Comparison of ENCODE assay signal across 9 cellular contexts in genomic region chr7:101410743-101411476, GRCh38. TPM values are rescaled to one million over a fixed set of nuclear protein-coding genes. Genes with fewer than 3 reads are reported as not detected.
DNase-seq lines count a peak whose midpoint lies in the region; ATAC-seq and TF ChIP-seq lines count a peak whose summit lies in the region.
"Had no signal": no experiment of that assay in that cellular context is flagged by ENCODE, and none has a peak within 500 bp of the region (broad histone marks: within the 10 kb centered on the region; RNA-seq: fewer than 3 reads in every experiment).

No MANE protein-coding gene starts in this region.

- no peaks in the 10 kb centered on the region for H3K79me2 ChIP-seq in hepatocyte

- peaks cover 17% of the 10 kb centered on the region for H3K9me3 Mint-ChIP-seq in activated naive CD4-positive, alpha-beta T cell treated with anti-CD3 and anti-CD28 coated beads, Interleukin-2, amount 10 ng/mL, durations not matched to agents 7 days and 5 days

- ATAC-seq in HG02885 (IDR thresholded peaks at IDR 0.05; ENCODE audit: poor library complexity, unreplicated experiment), result no peak

- no peaks in the 10 kb centered on the region for H3K36me3 Mint-ChIP-seq in activated naive CD4-positive, alpha-beta T cell treated with anti-CD3 and anti-CD28 coated beads, Interleukin-2, amount 10 ng/mL, durations not matched to agents 7 days and 5 days

- no peak overlapping the region for H2AFZ ChIP-seq in hepatocyte

- WGBS in hepatocyte (ENCODE audit: low lambda C conversion rate, missing lambda C conversion rate), result 39% methylated on average over 14 of the region's 14 CpGs

- TF ChIP-seq CTCF in GM10266 (IDR thresholded peaks at IDR 0.05; ENCODE audit: control insufficient read depth, insufficient read depth, low read depth, missing control alignments) (peak; percentile 90), hepatocyte (IDR thresholded peaks at IDR 0.05; ENCODE audit: poor library complexity) (peak; percentile 78)

- DNase-seq in GM10266 (ENCODE audit: extremely low spot score) (peak; percentile 74), OCI-M1 (lab: John Stamatoyannopoulos, UW) (peak; percentile 0), hepatocyte (ENCODE audit: low spot score) (peak; percentile 57), pons (ENCODE audit: low spot score) (no peak), NOMO-1 treated with dmso at 0.1 percent for 144 hours (lab: John Stamatoyannopoulos, UW; ENCODE audit: unreplicated experiment) (no peak)
- peak; percentile 54 for DNase-seq in activated naive CD4-positive, alpha-beta T cell treated with anti-CD3 and anti-CD28 coated beads, Interleukin-2, amount 10 ng/mL, durations not matched to agents 7 days and 5 days
- peak; percentile 8 to 31 for DNase-seq in stimulated activated CD4-positive, alpha-beta T cell treated with anti-CD3 and anti-CD28 coated beads, Interleukin-4, amount 100 ng/mL, for 4 hours

- no peaks in the 10 kb centered on the region for H3K4me1 ChIP-seq in hepatocyte (ENCODE audit: insufficient read depth)

- H3K4me3 ChIP-seq in hepatocyte, result no peak overlapping the region

- H3K36me3 ChIP-seq in hepatocyte (replicated peaks; ENCODE audit: insufficient read depth, low read depth), result no peaks in the 10 kb centered on the region

- H3K9me3 ChIP-seq in hepatocyte (ENCODE audit: low read depth), result no peaks in the 10 kb centered on the region

- no peak overlapping the region for H3K4me3 Mint-ChIP-seq in activated naive CD4-positive, alpha-beta T cell treated with anti-CD3 and anti-CD28 coated beads, Interleukin-2, amount 10 ng/mL, durations not matched to agents 7 days and 5 days
- H3K4me3 Mint-ChIP-seq: T-helper 1 cell treated with Interleukin-12 subunit alpha and Interleukin-12 subunit beta and Interleukin-4 antibody, amounts not matched to agents 30 μg/mL and 1 μg/mL, for 36 hours had no signal

- no peak overlapping the region for H3K27ac Mint-ChIP-seq in activated naive CD4-positive, alpha-beta T cell treated with anti-CD3 and anti-CD28 coated beads, Interleukin-2, amount 10 ng/mL, durations not matched to agents 7 days and 5 days
- H3K27ac Mint-ChIP-seq: T-helper 1 cell treated with Interleukin-12 subunit alpha and Interleukin-12 subunit beta and Interleukin-4 antibody, amounts not matched to agents 30 μg/mL and 1 μg/mL, for 36 hours had no signal

- H3K27ac ChIP-seq in hepatocyte, result no peak overlapping the region

- no peaks in the 10 kb centered on the region for H4K20me1 ChIP-seq in hepatocyte (ENCODE audit: insufficient read depth, poor library complexity, severe bottlenecking)

- H3K4me2 ChIP-seq in hepatocyte, result no peak overlapping the region

- CTCF ChIA-PET in activated naive CD4-positive, alpha-beta T cell treated with anti-CD3 and anti-CD28 coated beads, Interleukin-2, amount 10 ng/mL, durations not matched to agents 7 days and 5 days (lab: Charles Lee), result interaction anchor here (0.6 to 2.4 kb wide), 23 partner anchors 10 to 213 kb away, joined by 3 to 32 read pairs (median 3); partner anchors contain the start of gene COL26A1

- peaks cover 35% of the 10 kb centered on the region for H3K27me3 Mint-ChIP-seq in activated naive CD4-positive, alpha-beta T cell treated with anti-CD3 and anti-CD28 coated beads, Interleukin-2, amount 10 ng/mL, durations not matched to agents 7 days and 5 days

- peaks cover 9% of the 10 kb centered on the region for H3K4me1 Mint-ChIP-seq in activated naive CD4-positive, alpha-beta T cell treated with anti-CD3 and anti-CD28 coated beads, Interleukin-2, amount 10 ng/mL, durations not matched to agents 7 days and 5 days

- H3K27me3 ChIP-seq in hepatocyte, result no peaks in the 10 kb centered on the region

- no peaks in the 10 kb centered on the region for H3K9me2 ChIP-seq in hepatocyte (replicated peaks; ENCODE audit: insufficient read depth)

RNA-seq across cellular contexts. Expression of gene COL26A1, which starts 48.2 kb away (rescaled TPM):
- total RNA-seq in hepatocyte, result 9.4 and 11.6 TPM in 2 replicates
- polyA plus RNA-seq in hepatocyte, result 10.8 and 19.1 TPM in 2 replicates

Comparison
In these comparisons a context has a peak if more than half of its experiments do, and no peak if none do; other contexts are left out.
1. DNase-seq: peak in GM10266 (single experiment), OCI-M1 (single experiment), activated naive CD4-positive, alpha-beta T cell treated with anti-CD3 and anti-CD28 coated beads, Interleukin-2, amount 10 ng/mL, durations not matched to agents 7 days and 5 days (single experiment), hepatocyte (single experiment) and stimulated activated CD4-positive, alpha-beta T cell treated with anti-CD3 and anti-CD28 coated beads, Interleukin-4, amount 100 ng/mL, for 4 hours (2 of 2); none in pons (single experiment) and NOMO-1 treated with dmso at 0.1 percent for 144 hours (single experiment).